Comparison of ENCODE assay signal across 23 cellular contexts in the genomic region with DNA sequence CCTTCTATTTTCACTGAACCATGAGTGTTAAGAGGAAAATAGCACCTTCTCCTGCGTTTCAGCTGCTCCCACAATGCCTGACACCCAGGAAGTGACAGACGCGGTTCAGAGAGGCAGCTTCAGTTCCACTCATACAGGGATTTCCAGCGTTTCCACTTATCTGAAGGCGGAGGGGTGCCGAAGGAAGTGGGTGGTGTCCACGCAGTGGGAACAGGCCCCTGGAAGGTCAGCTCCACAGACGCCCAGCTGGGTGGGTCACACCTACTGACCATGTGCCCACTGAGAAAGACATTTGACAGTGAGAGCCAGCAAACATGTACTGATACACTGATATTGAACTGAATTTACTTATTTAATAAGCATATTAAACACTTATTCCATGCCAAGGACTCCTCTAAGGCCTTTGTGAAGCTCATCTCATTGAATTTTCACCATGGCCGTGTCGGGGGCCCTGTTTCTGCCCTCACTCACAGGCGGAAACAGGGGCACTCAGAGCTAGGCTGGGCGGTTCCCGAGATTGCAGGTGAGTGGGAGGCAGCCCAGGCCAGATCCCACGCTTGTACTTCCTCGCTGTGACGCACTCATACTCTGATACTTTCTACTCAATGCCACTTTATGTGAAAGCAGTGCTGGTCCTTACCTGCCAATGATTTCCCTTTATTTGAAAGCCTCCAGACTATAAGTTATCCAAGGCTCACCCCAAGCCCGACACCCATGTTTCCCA.
DNase-seq lines count a peak whose midpoint lies in the region; ATAC-seq and TF ChIP-seq lines count a peak whose summit lies in the region.
"Had no signal": no experiment of that assay in that cellular context is flagged by ENCODE, and none has a peak within 500 bp of the region (broad histone marks: within the 10 kb centered on the region; RNA-seq: fewer than 3 reads in every experiment).

No MANE protein-coding gene starts in this region.

- no peaks in the 10 kb centered on the region for H3K36me3 ChIP-seq in endodermal cell (ENCODE audit: control insufficient read depth, insufficient read depth, low read length)
- no peaks in the 10 kb centered on the region for H3K36me3 ChIP-seq in upper lobe of right lung
- H3K36me3 ChIP-seq: SJSA1 had no signal

- WGBS in endodermal cell (ENCODE audit: insufficient coverage in 1 of 2, insufficient read length in 1 of 2), 2 experiments = 86 to 91% methylated on average over 13 to 17 of the region's 17 CpGs

- H3K27me3 Mint-ChIP-seq in endodermal cell (ENCODE audit: insufficient read depth) = no peaks in the 10 kb centered on the region
- H3K27me3 Mint-ChIP-seq in nephron progenitor cell (ENCODE audit: low read depth, poor library complexity) = peaks cover 13% of the 10 kb centered on the region

- no peak overlapping the region for H3K27ac ChIP-seq in endodermal cell (ENCODE audit: low read depth, low read length)
- H3K27ac ChIP-seq in upper lobe of right lung = no peak overlapping the region
- H3K27ac ChIP-seq: A549, KMS-11, SJSA1 had no signal

- no peak for TF ChIP-seq CTCF in endodermal cell (conservative IDR thresholded peaks at IDR 0.05)
- TF ChIP-seq CTCF in nephron progenitor cell (IDR thresholded peaks at IDR 0.05) = no peak
- TF ChIP-seq CTCF in upper lobe of right lung (IDR thresholded peaks at IDR 0.05) = no peak

- DNase-seq in cardiac septum (ENCODE audit: low spot score) (peak; percentile 51), left ventricle myocardium superior (no peak), endodermal cell (peak; percentile 32), nephron progenitor cell (no peak), upper lobe of right lung (peak; percentile 28), cerebellar nuclear complex (lab: John Stamatoyannopoulos, UW) (no peak), NCI-H524 (lab: John Stamatoyannopoulos, UW) (no peak)
- DNase-seq: CD4-positive, alpha-beta memory T cell; DMS153; H7; IMR-90; NCI-H1105; NCI-H146; NCI-H2029; NCI-H345; NCI-H524 treated with DMSO at 0.1 percent for 48 hours; NCI-H82; OCI-M1 had no signal

- H3K4me3 Mint-ChIP-seq in endodermal cell = no peak overlapping the region
- H3K4me3 Mint-ChIP-seq in nephron progenitor cell = no peak overlapping the region
- H3K4me3 Mint-ChIP-seq: CD4-positive, alpha-beta memory T cell had no signal

- H3K27ac Mint-ChIP-seq in endodermal cell (no peak overlapping the region), nephron progenitor cell (peak overlapping the region; percentile 40)
- H3K27ac Mint-ChIP-seq: CD4-positive, alpha-beta memory T cell had no signal

- intact Hi-C loops in cardiac septum (cut with DNase I) (no loop called here), left ventricle myocardium superior (cut with micrococcal nuclease) (no loop called here), upper lobe of right lung (cut with DNase I) (no loop called here)

- H3K9ac ChIP-seq in endodermal cell (ENCODE audit: extremely low read depth, low read length, poor library complexity, severe bottlenecking) = peak overlapping the region; percentile 34
- H3K9ac ChIP-seq: KMS-11 had no signal

- H3K4me1 ChIP-seq in endodermal cell (ENCODE audit: control insufficient read depth, insufficient read depth, low read length) (no peaks in the 10 kb centered on the region), upper lobe of right lung (no peaks in the 10 kb centered on the region)
- H3K4me1 ChIP-seq: A549, SJSA1 had no signal

- H3K9me3 ChIP-seq in endodermal cell (ENCODE audit: control insufficient read depth, low read length) (no peaks in the 10 kb centered on the region), upper lobe of right lung (no peaks in the 10 kb centered on the region)
- H3K9me3 ChIP-seq: A549 had no signal

- H3K4me1 Mint-ChIP-seq in endodermal cell (peaks cover 2% of the 10 kb centered on the region), nephron progenitor cell (peaks cover 14% of the 10 kb centered on the region)
- H3K4me1 Mint-ChIP-seq: CD4-positive, alpha-beta memory T cell had no signal

- ATAC-seq in left ventricle myocardium superior (no peak), upper lobe of right lung (no peak), HG03039 (IDR thresholded peaks at IDR 0.05; ENCODE audit: unreplicated experiment) (no peak)
- ATAC-seq: A549, Right ventricle myocardium inferior had no signal

- no peaks in the 10 kb centered on the region for H3K36me3 Mint-ChIP-seq in endodermal cell (ENCODE audit: low read depth)
- H3K36me3 Mint-ChIP-seq in nephron progenitor cell (ENCODE audit: low read depth) = no peaks in the 10 kb centered on the region
- H3K36me3 Mint-ChIP-seq: CD4-positive, alpha-beta memory T cell had no signal

- no peaks in the 10 kb centered on the region for H3K27me3 ChIP-seq in endodermal cell (ENCODE audit: control insufficient read depth, insufficient read depth, low read length, poor library complexity, severe bottlenecking)
- no peaks in the 10 kb centered on the region for H3K27me3 ChIP-seq in upper lobe of right lung
- H3K27me3 ChIP-seq: SJSA1 had no signal

- no peaks in the 10 kb centered on the region for H3K9me3 Mint-ChIP-seq in endodermal cell
- H3K9me3 Mint-ChIP-seq in nephron progenitor cell = no peaks in the 10 kb centered on the region

- H3K4me3 ChIP-seq in endodermal cell (ENCODE audit: low read length) (no peak overlapping the region), upper lobe of right lung (no peak overlapping the region)
- H3K4me3 ChIP-seq: A549, SJSA1 had no signal

Comparison
In these comparisons a context has a peak if more than half of its experiments do, and no peak if none do; other contexts are left out.
1. DNase-seq: peak in cardiac septum (single experiment), endodermal cell (single experiment) and upper lobe of right lung (single experiment); none in left ventricle myocardium superior (single experiment), nephron progenitor cell (single experiment), cerebellar nuclear complex (0 of 2) and NCI-H524 (0 of 2).